8 cellular contexts compared by ENCODE assay signal in the genomic region with DNA sequence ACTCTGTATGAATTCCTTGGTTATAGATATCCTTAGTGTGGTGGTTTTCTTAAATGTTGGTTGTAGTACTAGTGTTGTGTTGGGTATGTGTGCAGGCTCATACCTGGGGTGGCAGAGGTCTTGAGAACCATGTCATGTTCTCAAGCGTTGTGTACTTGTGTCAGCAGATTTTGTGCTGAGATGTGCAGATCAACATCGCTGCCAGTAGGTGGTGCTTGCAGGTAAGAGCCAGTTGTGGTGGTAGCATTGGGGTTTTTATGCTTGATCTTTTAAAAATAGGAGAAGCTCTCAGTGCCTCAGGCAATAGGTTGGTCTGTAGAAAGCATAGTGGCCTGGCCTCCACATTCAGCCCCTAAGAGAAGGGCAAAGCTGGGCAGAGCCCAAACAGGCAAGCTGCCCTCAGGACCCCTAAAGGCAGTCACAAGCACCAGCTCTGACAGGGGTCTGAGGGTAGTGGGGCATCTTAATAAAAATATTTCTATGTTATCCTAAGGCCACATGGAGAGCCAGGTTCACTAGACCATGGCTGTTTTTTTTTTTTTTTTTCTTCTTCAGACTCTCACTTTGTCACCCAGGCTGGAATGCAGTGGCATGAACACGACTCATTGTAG.
DNase-seq lines count a peak whose midpoint lies in the region; ATAC-seq and TF ChIP-seq lines count a peak whose summit lies in the region.

No MANE protein-coding gene starts in this region.

- H3K27me3 ChIP-seq in HL-60 (ENCODE audit: insufficient read depth, poor library complexity, severe bottlenecking): peaks cover 2% of the 10 kb centered on the region
- H3K27me3 ChIP-seq in smooth muscle cell (ENCODE audit: low read depth): no peaks in the 10 kb centered on the region
- H3K27me3 ChIP-seq in suprapubic skin: no peaks in the 10 kb centered on the region

- TF ChIP-seq EP300 in suprapubic skin (IDR thresholded peaks at IDR 0.05): no peak

- H3F3A ChIP-seq in smooth muscle cell (ENCODE audit: low read depth): no peaks in the 10 kb centered on the region

- H3K36me3 ChIP-seq in smooth muscle cell (ENCODE audit: low read depth): no peaks in the 10 kb centered on the region
- H3K36me3 ChIP-seq in suprapubic skin: no peaks in the 10 kb centered on the region

- TF ChIP-seq POLR2A in suprapubic skin (IDR thresholded peaks at IDR 0.05): no peak

- H3K9me3 ChIP-seq in smooth muscle cell (replicated peaks; ENCODE audit: low read depth) (no peaks in the 10 kb centered on the region), suprapubic skin (no peaks in the 10 kb centered on the region)

- H3K27ac ChIP-seq in HL-60 (replicated peaks) (no peak overlapping the region), smooth muscle cell (ENCODE audit: low read depth) (no peak overlapping the region), suprapubic skin (no peak overlapping the region)

- DNase-seq in D341Med (ENCODE audit: low spot score) (peak; percentile 68), HL-60 (ENCODE audit: low read depth in 1 of 2, low spot score in 1 of 2) (peak in 1 of 2 experiments; percentile 48), SHP77 treated with DMSO at 0.1 percent for 48 hours (lab: John Stamatoyannopoulos, UW) (peak; percentile 23), fibroblast of the aortic adventitia (ENCODE audit: low read depth) (peak; percentile 45), smooth muscle cell (lab: John Stamatoyannopoulos, UW; ENCODE audit: unreplicated experiment) (no peak), GF-D8 (lab: John Stamatoyannopoulos, UW) (no peak), suprapubic skin (ENCODE audit: low spot score in 2 of 2) (no peak)

- H2AFZ ChIP-seq in smooth muscle cell (ENCODE audit: low read depth): no peak overlapping the region

- H3K79me2 ChIP-seq in smooth muscle cell (ENCODE audit: low read depth): no peaks in the 10 kb centered on the region

- whole genome bisulfite sequencing in smooth muscle cell (ENCODE audit: low lambda C conversion rate): 41% methylated on average over 3 of the region's 3 CpGs
- 48% methylated on average over 3 of the region's 3 CpGs for WGBS in suprapubic skin

- H4K20me1 ChIP-seq in smooth muscle cell (ENCODE audit: low read depth): no peaks in the 10 kb centered on the region

- ATAC-seq in GM18870 (IDR thresholded peaks at IDR 0.05; ENCODE audit: unreplicated experiment): peak; percentile 84

- H3K4me3 ChIP-seq in HL-60 (replicated peaks; ENCODE audit: insufficient read depth, low read length) (no peak overlapping the region), fibroblast of the aortic adventitia (ENCODE audit: low read depth, low read length) (no peak overlapping the region), smooth muscle cell (no peak overlapping the region), suprapubic skin (no peak overlapping the region)

- no peak overlapping the region for H3K4me2 ChIP-seq in smooth muscle cell

- TF ChIP-seq CTCF in HL-60 (IDR thresholded peaks at IDR 0.05; ENCODE audit: insufficient read depth, low read length): peak; percentile 56
- TF ChIP-seq CTCF in fibroblast of the aortic adventitia (IDR thresholded peaks at IDR 0.05; ENCODE audit: insufficient read depth, low read length): peak; percentile 66
- peak; percentile 70 for TF ChIP-seq CTCF in smooth muscle cell (IDR thresholded peaks at IDR 0.05; ENCODE audit: borderline replicate concordance, insufficient read depth, poor library complexity, severe bottlenecking)
- no peak for TF ChIP-seq CTCF in suprapubic skin (IDR thresholded peaks at IDR 0.05)

- H3K4me1 ChIP-seq in smooth muscle cell (ENCODE audit: low read depth) (no peaks in the 10 kb centered on the region), suprapubic skin (no peaks in the 10 kb centered on the region)

- H3K9ac ChIP-seq in smooth muscle cell (ENCODE audit: low read depth): no peak overlapping the region

Comparison
In these comparisons a context has a peak if more than half of its experiments do, and no peak if none do; other contexts are left out.
1. DNase-seq: peak in D341Med (single experiment), SHP77 treated with DMSO at 0.1 percent for 48 hours (single experiment) and fibroblast of the aortic adventitia (single experiment); none in smooth muscle cell (single experiment), GF-D8 (single experiment) and suprapubic skin (0 of 2).
2. CTCF ChIP-seq: peak in HL-60 (single experiment), fibroblast of the aortic adventitia (single experiment) and smooth muscle cell (single experiment); none in suprapubic skin (0 of 2).